ENCODE assay signal across 11 cellular contexts in the genomic region with DNA sequence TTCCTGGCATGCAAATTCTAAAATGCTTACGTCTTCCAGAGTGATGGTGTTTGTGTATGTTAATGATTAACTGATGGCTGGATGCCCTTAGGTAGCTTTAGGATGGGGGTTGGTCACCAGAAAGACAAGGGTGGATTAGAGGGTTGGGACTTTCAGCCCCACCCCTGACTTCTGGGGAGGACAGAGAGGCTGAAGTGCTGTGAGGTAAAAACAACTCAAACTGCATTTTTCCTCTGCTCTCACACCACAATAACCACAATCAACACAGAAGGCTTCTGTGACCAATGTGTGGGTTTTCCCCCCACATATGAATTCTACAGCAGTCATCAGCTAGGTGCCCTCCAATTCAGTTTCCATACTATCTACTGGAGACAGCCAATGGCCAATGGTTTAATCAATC. TPM values are rescaled to one million over a fixed set of nuclear protein-coding genes. Genes with fewer than 3 reads are reported as not detected.
A peak's percentile ranks its signal among the peaks of the same experiment; 100 is the strongest.
DNase-seq lines count a peak whose midpoint lies in the region; ATAC-seq, FAIRE-seq and TF ChIP-seq lines count a peak whose summit lies in the region.
"Had no signal": no experiment of that assay in that cellular context is flagged by ENCODE, and none has a peak within 500 bp of the region (broad histone marks: within the 10 kb centered on the region; RNA-seq: fewer than 3 reads in every experiment).

No MANE protein-coding gene starts in this region.

- no TSS peak for BruUV-seq in HepG2 (replicated peaks; lab: Mats Ljungman, UMichigan)

- TF ChIP-seq POLR2A in HepG2 (IDR thresholded peaks at IDR 0.05; ENCODE audit: insufficient read depth in 1 of 2, low read depth in 2 of 2, low read length in 2 of 2) (no peak), tibial nerve (IDR thresholded peaks at IDR 0.05) (no peak)

- H3K36me3 ChIP-seq in HepG2 (replicated peaks in 1 of 2; ENCODE audit: control insufficient read depth in 1 of 2, insufficient read depth in 2 of 2, low read length in 2 of 2) (no peaks in the 10 kb centered on the region), tibial nerve (no peaks in the 10 kb centered on the region)
- H3K36me3 ChIP-seq: sigmoid colon had no signal

- H3K27ac ChIP-seq in HepG2 (ENCODE audit: extremely low read length, insufficient read depth, low read length) (no peak overlapping the region), tibial nerve (no peak overlapping the region)
- H3K27ac ChIP-seq: RWPE1, sigmoid colon had no signal

- DNase-seq in fibroblast of mammary gland (ENCODE audit: low read depth) (peak; percentile 6), AG20443 (ENCODE audit: low spot score) (no peak), left colon (no peak), HepG2 (ENCODE audit: low spot score) (no peak), tibial nerve (ENCODE audit: low spot score in 2 of 2) (no peak)
- DNase-seq: sigmoid colon had no signal

- no peak for TF ChIP-seq EP300 in HepG2 (IDR thresholded peaks at IDR 0.05; ENCODE audit: low read depth in 2 of 2, low read length in 2 of 2)
- TF ChIP-seq EP300 in HepG2 (CRISPR knock-in tag; IDR thresholded peaks at IDR 0.05; ENCODE audit: borderline replicate concordance), result no peak
- no peak for TF ChIP-seq EP300 in tibial nerve (IDR thresholded peaks at IDR 0.05)

- no peaks in the 10 kb centered on the region for H4K20me1 ChIP-seq in HepG2 (ENCODE audit: insufficient read depth, low read length)

- H3K4me1 ChIP-seq in HepG2 (ENCODE audit: insufficient read depth, low read length), result no peaks in the 10 kb centered on the region
- H3K4me1 ChIP-seq in tibial nerve, result no peaks in the 10 kb centered on the region
- H3K4me1 ChIP-seq: sigmoid colon had no signal

- CTCF ChIA-PET in HepG2 (lab: Yijun Ruan, JAX; ENCODE audit: low intra/inter-chr PET ratio, low total read pairs), result no interaction called here

- TF ChIP-seq CTCF in fibroblast of mammary gland (conservative IDR thresholded peaks at IDR 0.05; ENCODE audit: control insufficient read depth, insufficient read depth, low read depth, low read length) (no peak), HepG2 (CRISPR knock-in tag; IDR thresholded peaks at IDR 0.05) (no peak), tibial nerve (IDR thresholded peaks at IDR 0.05) (no peak)

- TF ChIP-seq RAD21 in HepG2 (CRISPR knock-in tag; IDR thresholded peaks at IDR 0.05), result no peak

- intact Hi-C loops in left colon (cut with DNase I, micrococcal nuclease) (no loop called here), HepG2 (cut with micrococcal nuclease; ENCODE audit: unreplicated experiment) (no loop called here)

- ATAC-seq in GM18867 (IDR thresholded peaks at IDR 0.05; ENCODE audit: unreplicated experiment) (peak; percentile 81), GM21723 (IDR thresholded peaks at IDR 0.05; ENCODE audit: unreplicated experiment) (peak; percentile 85), HG03439 (IDR thresholded peaks at IDR 0.05; ENCODE audit: unreplicated experiment) (peak; percentile 95), left colon (no peak), HepG2 (no peak)

- no peak overlapping the region for H3K4me3 ChIP-seq in fibroblast of mammary gland (ENCODE audit: control insufficient read depth, low read depth, low read length)
- H3K4me3 ChIP-seq in HepG2 (replicated peaks in 1 of 3; ENCODE audit: insufficient read depth in 1 of 3, low read depth in 2 of 3, low read length in 3 of 3), result no peak overlapping the region
- H3K4me3 ChIP-seq in tibial nerve, result no peak overlapping the region
- H3K4me3 ChIP-seq: sigmoid colon had no signal

- H3K4me2 ChIP-seq in HepG2 (ENCODE audit: low read depth, low read length), result no peak overlapping the region

- no peak overlapping the region for H3K9ac ChIP-seq in HepG2 (ENCODE audit: insufficient read depth, low read depth, low read length)

- 0% methylated on average over 1 of the region's 1 CpG for WGBS in HepG2 (ENCODE audit: low lambda C conversion rate)
- WGBS in tibial nerve, 2 donors, result 0 to 41% methylated on average over 1 of the region's 1 CpG

- in situ Hi-C loops in HepG2 (cut with HindIII; ENCODE audit: extremely low pct_ligation_motif_present, low pct_unique_long_range_greater_than_20kb), result no loop called here

- no peaks in the 10 kb centered on the region for H3K9me3 ChIP-seq in HepG2 (ENCODE audit: low read length)
- H3K9me3 ChIP-seq in tibial nerve, result no peaks in the 10 kb centered on the region
- H3K9me3 ChIP-seq: sigmoid colon had no signal

- FAIRE-seq in HepG2 (lab: Jason Lieb, UNC), result no peak
- FAIRE-seq: keratinocyte had no signal

- H3K27me3 ChIP-seq in HepG2 (ENCODE audit: control insufficient read depth in 1 of 2, insufficient read depth in 2 of 2, low read length in 2 of 2), result no peaks in the 10 kb centered on the region
- no peaks in the 10 kb centered on the region for H3K27me3 ChIP-seq in tibial nerve
- H3K27me3 ChIP-seq: sigmoid colon had no signal

- H2AFZ ChIP-seq in HepG2 (ENCODE audit: low read length), result no peak overlapping the region

- POLR2A ChIA-PET in HepG2 (lab: Yijun Ruan, JAX), result no interaction called here

- H3K79me2 ChIP-seq in HepG2 (ENCODE audit: insufficient read depth, low read length), result no peaks in the 10 kb centered on the region

TF ChIP-seq in HepG2, 621 proteins besides CTCF, POLR2A, EP300 and RAD21 (continues in another document):
- no peak for TF ChIP-seq TIGD3 (CRISPR knock-in tag; IDR thresholded peaks at IDR 0.05; ENCODE audit: borderline replicate concordance)
- TF ChIP-seq ZFP82 (CRISPR knock-in tag; IDR thresholded peaks at IDR 0.05; ENCODE audit: borderline replicate concordance), result no peak
- TF ChIP-seq, protein P1, sequence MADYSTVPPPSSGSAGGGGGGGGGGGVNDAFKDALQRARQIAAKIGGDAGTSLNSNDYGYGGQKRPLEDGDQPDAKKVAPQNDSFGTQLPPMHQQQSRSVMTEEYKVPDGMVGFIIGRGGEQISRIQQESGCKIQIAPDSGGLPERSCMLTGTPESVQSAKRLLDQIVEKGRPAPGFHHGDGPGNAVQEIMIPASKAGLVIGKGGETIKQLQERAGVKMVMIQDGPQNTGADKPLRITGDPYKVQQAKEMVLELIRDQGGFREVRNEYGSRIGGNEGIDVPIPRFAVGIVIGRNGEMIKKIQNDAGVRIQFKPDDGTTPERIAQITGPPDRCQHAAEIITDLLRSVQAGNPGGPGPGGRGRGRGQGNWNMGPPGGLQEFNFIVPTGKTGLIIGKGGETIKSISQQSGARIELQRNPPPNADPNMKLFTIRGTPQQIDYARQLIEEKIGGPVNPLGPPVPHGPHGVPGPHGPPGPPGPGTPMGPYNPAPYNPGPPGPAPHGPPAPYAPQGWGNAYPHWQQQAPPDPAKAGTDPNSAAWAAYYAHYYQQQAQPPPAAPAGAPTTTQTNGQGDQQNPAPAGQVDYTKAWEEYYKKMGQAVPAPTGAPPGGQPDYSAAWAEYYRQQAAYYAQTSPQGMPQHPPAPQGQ (CRISPR knock-in tag; IDR thresholded peaks at IDR 0.05; ENCODE audit: borderline replicate concordance), result no peak

RNA-seq across cellular contexts. Expression of gene DDIT4L, which starts 18.7 kb away (rescaled TPM):
- under 1 TPM in 1 of 2 donors, not detected in 1; 0.64 TPM for total RNA-seq in left colon
- total RNA-seq in HepG2 (2016; rRNA removed; fragmentation: Illumina TruSeq; extraction: Trizol), result not detected in 2 replicates
- total RNA-seq in HepG2 (2016; cell fraction: cytosol; rRNA removed; fragmentation: Illumina TruSeq; extraction: Trizol; ENCODE audit: low read depth), result not detected in 2 replicates
- total RNA-seq in HepG2 (2016; cell fraction: insoluble cytoplasmic fraction; rRNA removed; fragmentation: Illumina TruSeq; extraction: Trizol), result not detected in 2 replicates
- total RNA-seq in HepG2 (2016; cell fraction: membrane; rRNA removed; fragmentation: Illumina TruSeq; extraction: Trizol), result not detected in 2 replicates
- total RNA-seq in HepG2 (2016; cell fraction: nucleus; rRNA removed; fragmentation: Illumina TruSeq; extraction: Trizol), result not detected in 2 replicates
- polyA plus RNA-seq in HepG2 (2011; rRNA removed), result not detected in 2 replicates
- not detected in 2 replicates for polyA plus RNA-seq in HepG2 (2011; cell fraction: cytosol; rRNA removed)
- not detected in 2 replicates for polyA plus RNA-seq in HepG2 (2011; cell fraction: nucleus; rRNA removed)
- not detected in 2 replicates for polyA plus RNA-seq in HepG2 (2012)
- polyA plus RNA-seq in HepG2 (2016; cell fraction: cytosol; fragmentation: Illumina TruSeq; extraction: Trizol; ENCODE audit: low read depth), result not detected in 2 replicates
- not detected in 2 replicates for polyA plus RNA-seq in HepG2 (2016; cell fraction: insoluble cytoplasmic fraction; fragmentation: Illumina TruSeq; extraction: Trizol; ENCODE audit: low read depth)
- polyA plus RNA-seq in HepG2 (2016; cell fraction: membrane; fragmentation: Illumina TruSeq; extraction: Trizol; ENCODE audit: low read depth), result not detected in 2 replicates
- not detected in 2 replicates for polyA plus RNA-seq in HepG2 (2016; cell fraction: nucleus; fragmentation: Illumina TruSeq; extraction: Trizol; ENCODE audit: insufficient read depth, low read depth)
- polyA minus RNA-seq in HepG2 (2011; rRNA and poly(A)+ RNA removed; ENCODE audit: low replicate concordance), result not detected in 2 replicates
- not detected in 2 replicates for polyA minus RNA-seq in HepG2 (2011; cell fraction: cytosol; rRNA and poly(A)+ RNA removed)
- not detected in 2 replicates for polyA minus RNA-seq in HepG2 (2011; cell fraction: nucleus; rRNA and poly(A)+ RNA removed)
- total RNA-seq in tibial nerve, result 1 to 10 TPM; 2.7 to 6.3 (median 3.8) TPM

Comparison
In these comparisons a context has a peak if more than half of its experiments do, and no peak if none do; other contexts are left out.
1. ATAC-seq: peak in GM18867 (single experiment), GM21723 (single experiment) and HG03439 (single experiment); none in left colon (single experiment) and HepG2 (single experiment).